In the genomic region with DNA sequence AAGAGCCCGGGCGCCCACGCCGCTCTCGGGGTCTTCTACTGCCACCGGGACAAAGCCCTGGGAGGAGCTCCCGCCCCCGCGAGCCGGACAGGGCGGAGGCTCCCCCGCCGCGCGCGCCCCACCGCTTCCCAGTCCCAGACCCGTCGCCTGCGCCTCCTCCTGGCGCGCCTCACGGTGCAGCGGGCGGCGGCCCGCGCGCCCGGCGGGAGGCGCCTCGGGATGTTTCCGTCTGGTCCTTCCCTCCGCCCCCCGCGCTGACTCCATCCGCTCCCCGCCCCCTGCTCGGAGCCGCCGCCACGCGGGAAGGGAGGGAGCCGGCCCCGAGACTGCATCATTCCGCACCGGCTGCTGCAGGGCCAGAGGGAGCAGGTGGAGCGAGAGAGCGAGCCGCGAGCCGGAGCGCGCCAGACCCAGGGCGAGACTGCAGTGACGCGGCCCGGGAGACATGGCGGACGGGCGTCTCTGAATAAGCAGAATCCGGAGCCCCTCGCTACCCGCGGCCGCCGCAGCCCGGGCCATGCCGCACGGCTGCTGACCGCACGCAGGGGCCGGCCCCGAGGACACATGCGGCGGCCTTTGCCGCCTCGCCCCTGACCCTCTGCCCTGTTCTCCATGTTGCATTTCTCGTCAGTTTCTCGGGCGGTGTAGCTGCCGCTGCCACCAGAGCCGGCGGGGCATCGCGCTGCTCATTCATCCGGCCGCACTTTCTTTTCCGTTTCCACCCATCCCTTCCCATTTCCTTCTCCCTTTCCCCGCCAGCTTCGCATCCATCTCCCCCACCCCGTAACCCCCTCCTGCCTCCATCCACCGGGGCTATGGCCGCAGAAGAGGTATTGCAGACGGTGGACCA, we compare ENCODE assay signal across 8 cellular contexts. TPM values are rescaled to one million over a fixed set of nuclear protein-coding genes. Genes with fewer than 3 reads are reported as not detected.
A peak's percentile ranks its signal among the peaks of the same experiment; 100 is the strongest.
DNase-seq lines count a peak whose midpoint lies in the region; ATAC-seq and TF ChIP-seq lines count a peak whose summit lies in the region.

A gene (plus strand): TSS at position 331 of the 850 bp plus-strand sequence. CDS start 485 bp downstream, at position 816.

- intact Hi-C loops in activated CD4-positive, alpha-beta T cell treated with anti-CD3 and anti-CD28 coated beads for 36 hours (cut with DNase I, micrococcal nuclease), result loop anchor here (1.0 to 5.0 kb wide), 8 partner anchors 28 to 780 kb away; a partner anchor contains a TSS

- H3K9me3 Mint-ChIP-seq in activated CD4-positive, alpha-beta T cell treated with anti-CD3 and anti-CD28 coated beads for 36 hours (ENCODE audit: low read depth), result no peaks in the 10 kb centered on the region
- H3K9me3 Mint-ChIP-seq in chondrocyte (ENCODE audit: low read depth), result no peaks in the 10 kb centered on the region

- peak within 1 kb of the TSS; percentile 83 for H3K4me3 Mint-ChIP-seq in activated CD4-positive, alpha-beta T cell treated with anti-CD3 and anti-CD28 coated beads for 36 hours
- H3K4me3 Mint-ChIP-seq in chondrocyte (ENCODE audit: unreplicated experiment), result peak within 1 kb of the TSS; percentile 98

- peaks cover 20% of the 10 kb centered on the region for H3K4me1 Mint-ChIP-seq in activated CD4-positive, alpha-beta T cell treated with anti-CD3 and anti-CD28 coated beads for 36 hours
- H3K4me1 Mint-ChIP-seq in chondrocyte (ENCODE audit: low read depth), result peaks cover 32% of the 10 kb centered on the region

- TF ChIP-seq CTCF in AG09319 (IDR thresholded peaks at IDR 0.05; ENCODE audit: low read depth, low read length), result no peak; the same call in 1 of the 2 replicates
- peak; percentile 74 for TF ChIP-seq CTCF in chondrocyte (IDR thresholded peaks at IDR 0.05)

- POLR2A ChIA-PET in activated CD4-positive, alpha-beta T cell treated with anti-CD3 and anti-CD28 coated beads for 36 hours (lab: Charles Lee), result interaction anchor here (0.7 to 1.3 kb wide), 4 partner anchors 30 to 422 kb away, joined by 3 to 4 read pairs (median 4); a partner anchor contains a TSS

- H3K36me3 Mint-ChIP-seq in activated CD4-positive, alpha-beta T cell treated with anti-CD3 and anti-CD28 coated beads for 36 hours (ENCODE audit: low read depth), result no peaks in the 10 kb centered on the region
- H3K36me3 Mint-ChIP-seq in chondrocyte (ENCODE audit: low read depth), result no peaks in the 10 kb centered on the region

- ATAC-seq in GM18907 (IDR thresholded peaks at IDR 0.05; ENCODE audit: unreplicated experiment), result peak; percentile 86
- peak; percentile 80 for ATAC-seq in HG03139 (IDR thresholded peaks at IDR 0.05; ENCODE audit: unreplicated experiment)
- ATAC-seq in activated CD4-positive, alpha-beta T cell treated with anti-CD3 and anti-CD28 coated beads for 36 hours, result peak; percentile 83

- H3K27ac Mint-ChIP-seq in activated CD4-positive, alpha-beta T cell treated with anti-CD3 and anti-CD28 coated beads for 36 hours, result peak within 1 kb of the TSS; percentile 92
- peak within 1 kb of the TSS; percentile 97 for H3K27ac Mint-ChIP-seq in chondrocyte (ENCODE audit: unreplicated experiment)

- DNase-seq in AG09319 (ENCODE audit: extremely low read depth, low read depth) (peak; percentile 71), NCI-H446 (lab: John Stamatoyannopoulos, UW) (peak; percentile 75 to 91), chondrocyte (ENCODE audit: low spot score) (peak; percentile 93), kidney tubule cell (ENCODE audit: low spot score) (peak; percentile 92)
- peak; percentile 86 for DNase-seq in activated CD4-positive, alpha-beta T cell treated with anti-CD3 and anti-CD28 coated beads for 36 hours
- DNase-seq in stimulated activated CD4-positive, alpha-beta T cell treated with anti-CD3 and anti-CD28 coated beads, Interleukin-1b, Interleukin-23, amount 100 ng/mL, for 24 hours (ENCODE audit: low read depth in 4 of 4, low spot score in 1 of 4), result peak; percentile 45 to 74 (median 61)

- CTCF ChIA-PET in activated CD4-positive, alpha-beta T cell treated with anti-CD3 and anti-CD28 coated beads for 36 hours (lab: Charles Lee), result interaction anchor here (0.8 to 1.7 kb wide), 4 partner anchors 43 to 454 kb away, joined by 3 to 8 read pairs (median 4); no protein-coding TSS in a partner anchor

- peaks cover 2% of the 10 kb centered on the region for H3K27me3 Mint-ChIP-seq in activated CD4-positive, alpha-beta T cell treated with anti-CD3 and anti-CD28 coated beads for 36 hours
- no peaks in the 10 kb centered on the region for H3K27me3 Mint-ChIP-seq in chondrocyte (ENCODE audit: low read depth)

RNA-seq across cellular contexts. Expression of the gene that starts here (rescaled TPM):
- total RNA-seq in activated CD4-positive, alpha-beta T cell treated with anti-CD3 and anti-CD28 coated beads for 36 hours, result 10 to 100 TPM; 12.7 to 15.1 TPM
- total RNA-seq in chondrocyte, result 30.5 to 55.2 TPM (median 31.3 TPM) in 3 replicates

Comparison
In these comparisons a context has a peak if more than half of its experiments do, and no peak if none do; other contexts are left out.
1. Peak in every context shown above with its lines: DNase-seq and ATAC-seq.